Comparison of ENCODE assay signal across 30 cellular contexts in genomic region chr15:39814487-39814886, GRCh38.
"Had no signal": no experiment of that assay in that cellular context is flagged by ENCODE, and none has a peak within 500 bp of the region (broad histone marks: within the 10 kb centered on the region; RNA-seq: fewer than 3 reads in every experiment).

No MANE protein-coding gene starts in this region.

- H3K4me3 ChIP-seq: body of pancreas, colonic mucosa, dorsolateral prefrontal cortex, heart left ventricle had no signal

- H3K4me3 Mint-ChIP-seq: activated CD4-positive, alpha-beta memory T cell treated with anti-CD3 and anti-CD28 coated beads, Interleukin-2, amount 10 ng/mL, durations not matched to agents 7 days and 5 days; activated CD4-positive, alpha-beta T cell treated with anti-CD3 and anti-CD28 coated beads, Interleukin-2, amount 10 ng/mL, durations not matched to agents 7 days and 5 days; activated naive CD8-positive, alpha-beta T cell; activated T-cell treated with anti-CD3 and anti-CD28 coated beads, Interleukin-2, amount 50 U/mL, for 24 hours; activated T-cell treated with anti-CD3 and anti-CD28 coated beads, Interleukin-2, amount 50 U/mL, for 72 hours; activated T-helper 17 cell treated with anti-CD3 and anti-CD28 coated beads, Interleukin-2, amount 50 U/mL, for 72 hours; endodermal cell; WTC11 had no signal

- DNase-seq: activated CD4-positive, alpha-beta memory T cell treated with anti-CD3 and anti-CD28 coated beads, Interleukin-2, amount 10 ng/mL, durations not matched to agents 7 days and 5 days; activated CD4-positive, alpha-beta T cell treated with anti-CD3 and anti-CD28 coated beads for 1 hour; activated CD4-positive, alpha-beta T cell treated with anti-CD3 and anti-CD28 coated beads for 4 hours; activated CD4-positive, alpha-beta T cell treated with anti-CD3 and anti-CD28 coated beads, Interleukin-2, amount 10 ng/mL, durations not matched to agents 7 days and 5 days; activated CD4-positive, alpha-beta T cell treated with anti-CD3 and anti-CD28 coated beads, Interleukin-2, amount 50 U/mL, for 4 hours; activated CD8-positive, alpha-beta memory T cell treated with anti-CD3 and anti-CD28 coated beads, Interleukin-2, amount 50 U/mL, for 48 hours; activated effector memory CD4-positive, alpha-beta T cell treated with Interleukin-2 at 50 U/mL for 16 hours; activated gamma-delta T cell treated with Interleukin-2 at 50 U/mL for 16 hours; activated naive CD4-positive, alpha-beta T cell treated with anti-CD3 and anti-CD28 coated beads, Interleukin-2, amount 50 U/mL, for 16 hours; activated naive CD4-positive, alpha-beta T cell treated with Interleukin-2 at 50 U/mL for 16 hours; activated T-cell treated with anti-CD3 and anti-CD28 coated beads for 4 hours; activated T-cell treated with anti-CD3 and anti-CD28 coated beads, Interleukin-2, amount 50 U/mL, for 24 hours; activated T-cell treated with anti-CD3 and anti-CD28 coated beads, Interleukin-2, amount 50 U/mL, for 72 hours; amygdala; aorta; body of pancreas; central memory CD4-positive, alpha-beta T cell; cerebellar nuclear complex; colonic mucosa; dorsolateral prefrontal cortex; effector memory CD4-positive, alpha-beta T cell; endodermal cell; foreskin fibroblast; glutamatergic neuron; heart left ventricle; T-helper 2 cell had no signal

- H3K9me3 ChIP-seq: body of pancreas, colonic mucosa, heart left ventricle had no signal

- H3K27ac ChIP-seq: body of pancreas, colonic mucosa, dorsolateral prefrontal cortex, heart left ventricle, VCaP had no signal

- H3K4me1 ChIP-seq: body of pancreas, colonic mucosa had no signal

- H3K27ac Mint-ChIP-seq: activated CD4-positive, alpha-beta memory T cell treated with anti-CD3 and anti-CD28 coated beads, Interleukin-2, amount 10 ng/mL, durations not matched to agents 7 days and 5 days; activated CD4-positive, alpha-beta T cell treated with anti-CD3 and anti-CD28 coated beads, Interleukin-2, amount 10 ng/mL, durations not matched to agents 7 days and 5 days; activated naive CD8-positive, alpha-beta T cell; activated T-cell treated with anti-CD3 and anti-CD28 coated beads, Interleukin-2, amount 50 U/mL, for 24 hours; activated T-cell treated with anti-CD3 and anti-CD28 coated beads, Interleukin-2, amount 50 U/mL, for 72 hours; activated T-helper 17 cell treated with anti-CD3 and anti-CD28 coated beads, Interleukin-2, amount 50 U/mL, for 72 hours; endodermal cell; WTC11 had no signal

- H3K27me3 Mint-ChIP-seq: activated naive CD8-positive, alpha-beta T cell; activated T-cell treated with anti-CD3 and anti-CD28 coated beads, Interleukin-2, amount 50 U/mL, for 24 hours had no signal

- H3K4me1 Mint-ChIP-seq: activated CD4-positive, alpha-beta memory T cell treated with anti-CD3 and anti-CD28 coated beads, Interleukin-2, amount 10 ng/mL, durations not matched to agents 7 days and 5 days; activated CD4-positive, alpha-beta T cell treated with anti-CD3 and anti-CD28 coated beads, Interleukin-2, amount 10 ng/mL, durations not matched to agents 7 days and 5 days; activated T-helper 17 cell treated with anti-CD3 and anti-CD28 coated beads, Interleukin-2, amount 50 U/mL, for 72 hours had no signal

- H3K27me3 ChIP-seq: body of pancreas, colonic mucosa, dorsolateral prefrontal cortex, heart left ventricle had no signal

- H3K9me3 Mint-ChIP-seq: activated CD4-positive, alpha-beta memory T cell treated with anti-CD3 and anti-CD28 coated beads, Interleukin-2, amount 10 ng/mL, durations not matched to agents 7 days and 5 days; activated CD4-positive, alpha-beta T cell treated with anti-CD3 and anti-CD28 coated beads, Interleukin-2, amount 10 ng/mL, durations not matched to agents 7 days and 5 days; activated T-cell treated with anti-CD3 and anti-CD28 coated beads, Interleukin-2, amount 50 U/mL, for 24 hours; activated T-cell treated with anti-CD3 and anti-CD28 coated beads, Interleukin-2, amount 50 U/mL, for 72 hours; activated T-helper 17 cell treated with anti-CD3 and anti-CD28 coated beads, Interleukin-2, amount 50 U/mL, for 72 hours; endodermal cell; WTC11 had no signal

- H3K36me3 ChIP-seq: colonic mucosa, heart left ventricle had no signal

- H3K36me3 Mint-ChIP-seq: activated naive CD8-positive, alpha-beta T cell; WTC11 had no signal
